8 cellular contexts compared by ENCODE assay signal in the genomic region with DNA sequence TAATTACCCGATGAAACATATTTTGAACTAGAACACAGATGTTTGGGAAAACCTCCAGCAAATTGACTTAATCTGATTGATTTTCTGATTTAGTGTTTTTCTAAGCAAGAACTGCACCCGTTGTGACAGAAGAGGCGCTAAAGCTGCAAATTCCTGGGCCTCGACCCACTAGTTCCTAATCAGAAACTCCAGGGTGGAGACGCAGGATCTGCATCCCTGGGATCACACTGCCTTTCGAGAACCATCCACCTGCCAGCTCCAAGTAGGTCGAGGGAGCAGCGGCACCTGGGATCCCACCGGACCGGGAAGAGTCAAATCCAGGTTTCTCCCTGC.
DNase-seq lines count a peak whose midpoint lies in the region; TF ChIP-seq lines count a peak whose summit lies in the region.

No MANE protein-coding gene starts in this region.

- TF ChIP-seq CTCF in epithelial cell of esophagus (IDR thresholded peaks at IDR 0.05; ENCODE audit: insufficient read depth, low read depth, low read length, missing control alignments) = no peak

- H3K4me1 ChIP-seq in neuron (ENCODE audit: insufficient read depth, low read length) = peaks cover 13% of the 10 kb centered on the region

- no peaks in the 10 kb centered on the region for H3K36me3 Mint-ChIP-seq in activated CD4-positive, alpha-beta T cell treated with anti-CD3 and anti-CD28 coated beads, Interleukin-2, amount 10 ng/mL, durations not matched to agents 7 days and 5 days (ENCODE audit: low read depth)

- H3K4me3 Mint-ChIP-seq in activated CD4-positive, alpha-beta T cell treated with anti-CD3 and anti-CD28 coated beads, Interleukin-2, amount 10 ng/mL, durations not matched to agents 7 days and 5 days = peak overlapping the region; percentile 71

- no peaks in the 10 kb centered on the region for H3K27me3 ChIP-seq in neuron (ENCODE audit: insufficient read depth, low read length)

- POLR2A ChIA-PET in activated CD4-positive, alpha-beta T cell treated with anti-CD3 and anti-CD28 coated beads, Interleukin-2, amount 10 ng/mL, durations not matched to agents 7 days and 5 days (lab: Charles Lee) = no interaction called here

- H3K27me3 Mint-ChIP-seq in activated CD4-positive, alpha-beta T cell treated with anti-CD3 and anti-CD28 coated beads, Interleukin-2, amount 10 ng/mL, durations not matched to agents 7 days and 5 days = peaks cover 42% of the 10 kb centered on the region

- no peak for DNase-seq in activated CD4-positive, alpha-beta T cell treated with anti-CD3 and anti-CD28 coated beads, Interleukin-2, amount 10 ng/mL, durations not matched to agents 7 days and 5 days
- DNase-seq in activated CD4-positive, alpha-beta T cell treated with anti-CD3 and anti-CD28 coated beads, Interleukin-2, amount 50 U/mL, for 48 hours = no peak
- DNase-seq in NCI-H2227 treated with DMSO at 0.1 percent for 48 hours (lab: John Stamatoyannopoulos, UW) (peak; percentile 76), epithelial cell of esophagus (ENCODE audit: low read depth) (no peak), NAMALWA (ENCODE audit: low spot score) (no peak), NCI-H1417 (lab: John Stamatoyannopoulos, UW) (no peak)
- no peak for DNase-seq in NK-92 treated with Interleukin-12 subunit alpha and Interleukin-12 subunit beta, amount 100 ng/mL, for 24 hours (lab: John Stamatoyannopoulos, UW)

- H3K4me1 Mint-ChIP-seq in activated CD4-positive, alpha-beta T cell treated with anti-CD3 and anti-CD28 coated beads, Interleukin-2, amount 10 ng/mL, durations not matched to agents 7 days and 5 days = peaks cover 13% of the 10 kb centered on the region

- H3K9me3 ChIP-seq in neuron (ENCODE audit: low read length) = no peaks in the 10 kb centered on the region

- H3K36me3 ChIP-seq in neuron (ENCODE audit: insufficient read depth, low read length) = no peaks in the 10 kb centered on the region

- no peaks in the 10 kb centered on the region for H3K9me3 Mint-ChIP-seq in activated CD4-positive, alpha-beta T cell treated with anti-CD3 and anti-CD28 coated beads, Interleukin-2, amount 10 ng/mL, durations not matched to agents 7 days and 5 days

- H3K4me3 ChIP-seq in epithelial cell of esophagus (ENCODE audit: low read length) (peak overlapping the region; percentile 55), neuron (ENCODE audit: low read length) (peak overlapping the region; percentile 58)

- peak overlapping the region; percentile 53 for H2AFZ ChIP-seq in neuron (ENCODE audit: low read depth, low read length)

- CTCF ChIA-PET in activated CD4-positive, alpha-beta T cell treated with anti-CD3 and anti-CD28 coated beads, Interleukin-2, amount 10 ng/mL, durations not matched to agents 7 days and 5 days (lab: Charles Lee) = interaction anchor here (0.6 to 2.3 kb wide), 7 partner anchors 16 to 828 kb away, joined by 3 to 7 read pairs (median 4); no protein-coding TSS in a partner anchor

- peak overlapping the region; percentile 67 for H3K27ac Mint-ChIP-seq in activated CD4-positive, alpha-beta T cell treated with anti-CD3 and anti-CD28 coated beads, Interleukin-2, amount 10 ng/mL, durations not matched to agents 7 days and 5 days
